Comparison of ENCODE assay signal across 8 cellular contexts in genomic region chr3:11720220-11721113, GRCh38.
DNase-seq lines count a peak whose midpoint lies in the region; ATAC-seq and TF ChIP-seq lines count a peak whose summit lies in the region.

No MANE protein-coding gene starts in this region.

- intact Hi-C loops in CD4-positive, alpha-beta memory T cell (cut with micrococcal nuclease): no loop called here
- intact Hi-C loops in ascending aorta (cut with DNase I) (loop anchor here (1.0 kb wide), 1 partner anchor 341 kb away; no protein-coding TSS in a partner anchor), left ventricle myocardium inferior (cut with micrococcal nuclease) (no loop called here), posterior vena cava (cut with DNase I) (no loop called here)

- no peak for TF ChIP-seq CTCF in ascending aorta (IDR thresholded peaks at IDR 0.05)
- no peak for TF ChIP-seq CTCF in left ventricle myocardium inferior (IDR thresholded peaks at IDR 0.05; ENCODE audit: borderline replicate concordance)

- H3K27me3 ChIP-seq in CD4-positive, alpha-beta memory T cell (ENCODE audit: insufficient read depth, low read length): no peaks in the 10 kb centered on the region
- no peaks in the 10 kb centered on the region for H3K27me3 ChIP-seq in ascending aorta
- no peaks in the 10 kb centered on the region for H3K27me3 ChIP-seq in left ventricle myocardium inferior (ENCODE audit: low read depth)

- no peaks in the 10 kb centered on the region for H3K36me3 ChIP-seq in CD4-positive, alpha-beta memory T cell (ENCODE audit: insufficient read depth, low read length)
- H3K36me3 ChIP-seq in ascending aorta: no peaks in the 10 kb centered on the region
- H3K36me3 ChIP-seq in left ventricle myocardium inferior: no peaks in the 10 kb centered on the region

- peak overlapping the region; percentile 64 for H3K27ac ChIP-seq in CD4-positive, alpha-beta memory T cell (ENCODE audit: low read depth, low read length)
- peak overlapping the region; percentile 84 to 98 for H3K27ac ChIP-seq in ascending aorta
- H3K27ac ChIP-seq in left ventricle myocardium inferior (replicated peaks): peak overlapping the region; percentile 93

- peaks cover 17% of the 10 kb centered on the region for H3K4me1 ChIP-seq in CD4-positive, alpha-beta memory T cell (ENCODE audit: insufficient read depth, low read length)
- H3K4me1 ChIP-seq in ascending aorta (peaks cover 0 to 14% of the 10 kb centered on the region in 2 donors), left ventricle myocardium inferior (peaks cover 47% of the 10 kb centered on the region)

- H3K9me3 ChIP-seq in CD4-positive, alpha-beta memory T cell (ENCODE audit: control insufficient read depth in 1 of 2, low read length in 2 of 2): no peaks in the 10 kb centered on the region
- H3K9me3 ChIP-seq in ascending aorta: no peaks in the 10 kb centered on the region
- H3K9me3 ChIP-seq in left ventricle myocardium inferior (replicated peaks): no peaks in the 10 kb centered on the region

- ATAC-seq in GM21390 (IDR thresholded peaks at IDR 0.05; ENCODE audit: unreplicated experiment) (peak; percentile 32), T-cell (replicated peaks in 1 of 4) (peak; percentile 47 to 59 (median 52)), HG03469 (IDR thresholded peaks at IDR 0.05; ENCODE audit: unreplicated experiment) (no peak)

- H3K36me3 Mint-ChIP-seq in CD4-positive, alpha-beta memory T cell: peaks cover 0 to 9% of the 10 kb centered on the region in 2 donors
- H3K36me3 Mint-ChIP-seq in T-cell: no peaks in the 10 kb centered on the region

- peak overlapping the region; percentile 87 to 97 (median 94) for H3K4me3 Mint-ChIP-seq in CD4-positive, alpha-beta memory T cell
- H3K4me3 Mint-ChIP-seq in T-cell: peak overlapping the region; percentile 87 to 97 (median 88)

- H3K27me3 Mint-ChIP-seq in CD4-positive, alpha-beta memory T cell: peaks cover 0 to 4% of the 10 kb centered on the region in 2 donors
- peaks cover 8 to 11% of the 10 kb centered on the region in 2 donors for H3K27me3 Mint-ChIP-seq in T-cell

- DNase-seq in CD4-positive, alpha-beta memory T cell: peak; percentile 54 to 66 (median 65)
- DNase-seq in LoVo (ENCODE audit: low spot score): peak; percentile 84
- DNase-seq in T-cell: peak in 33 of 34 experiments; percentile 8 to 58 (median 35)
- DNase-seq in ascending aorta (ENCODE audit: low spot score in 2 of 2): peak; percentile 36 to 90
- peak; percentile 57 for DNase-seq in left ventricle myocardium inferior
- DNase-seq in posterior vena cava (ENCODE audit: low spot score): peak; percentile 89

- CTCF ChIA-PET in CD4-positive, alpha-beta memory T cell (lab: Charles Lee; ENCODE audit: partially characterized antibody): no interaction called here
- CTCF ChIA-PET in T-cell (lab: Charles Lee): interaction anchor here in 1 of 2 donors (0.6 kb wide), 1 partner anchor 84 kb away, joined by 3 read pairs; no protein-coding TSS in a partner anchor

- peaks cover 0 to 2% (median 0%) of the 10 kb centered on the region in 8 donors for H3K9me3 Mint-ChIP-seq in CD4-positive, alpha-beta memory T cell
- no peaks in the 10 kb centered on the region for H3K9me3 Mint-ChIP-seq in T-cell

- POLR2A ChIA-PET in CD4-positive, alpha-beta memory T cell (lab: Charles Lee; ENCODE audit: partially characterized antibody): interaction anchor here (0.6 kb wide), 2 partner anchors 77 to 126 kb away, joined by 3 read pairs; no protein-coding TSS in a partner anchor
- POLR2A ChIA-PET in T-cell (lab: Charles Lee): interaction anchor here in 1 of 2 donors (0.6 kb wide), 1 partner anchor 80 kb away, joined by 3 read pairs; no protein-coding TSS in a partner anchor

- H3K4me3 ChIP-seq in CD4-positive, alpha-beta memory T cell (ENCODE audit: low read length in 2 of 2): peak overlapping the region; percentile 57 to 59
- H3K4me3 ChIP-seq in ascending aorta: peak overlapping the region; percentile 70 to 93
- peak overlapping the region; percentile 81 for H3K4me3 ChIP-seq in left ventricle myocardium inferior

- peak overlapping the region; percentile 70 to 97 (median 89) for H3K27ac Mint-ChIP-seq in CD4-positive, alpha-beta memory T cell
- H3K27ac Mint-ChIP-seq in T-cell: peak overlapping the region; percentile 85 to 87

- H3K4me1 Mint-ChIP-seq in CD4-positive, alpha-beta memory T cell: peaks cover 12 to 35% (median 26%) of the 10 kb centered on the region in 4 donors
- peaks cover 21 to 29% (median 27%) of the 10 kb centered on the region in 3 donors for H3K4me1 Mint-ChIP-seq in T-cell

Comparison
In these comparisons a context has a peak if more than half of its experiments do, and no peak if none do; other contexts are left out.
1. DNase-seq: peak in every context shown above with its lines; median percentile 89 in posterior vena cava; 84 in LoVo; 65 in CD4-positive, alpha-beta memory T cell; 63 in ascending aorta; 57 in left ventricle myocardium inferior; 35 in T-cell.